Comparison of ENCODE assay signal across 22 cellular contexts in genomic region chr2:27572439-27572838, GRCh38.
"Had no signal": no experiment of that assay in that cellular context is flagged by ENCODE, and none has a peak within 500 bp of the region (broad histone marks: within the 10 kb centered on the region; RNA-seq: fewer than 3 reads in every experiment).

No MANE protein-coding gene starts in this region.

- H3K4me1 Mint-ChIP-seq: endodermal cell; neural progenitor cell; stimulated activated memory B cell treated with anti-CD40 and anti-IgM and Interleukin-4, amounts not matched to agents 10 μg/mL and 1 μg/mL and 100 μg/mL, for 72 hours had no signal

- H3K4me1 ChIP-seq: colonic mucosa, neural progenitor cell, stomach, transverse colon had no signal

- H3K9me3 ChIP-seq: colonic mucosa, ovary had no signal

- H3K27me3 ChIP-seq: colonic mucosa, hepatocyte, ovary had no signal

- H3K27ac ChIP-seq: colonic mucosa, hepatocyte, neural progenitor cell, ovary, stomach, thoracic aorta, transverse colon had no signal

- ATAC-seq: naive thymus-derived CD8-positive, alpha-beta T cell; right cardiac atrium; stimulated activated memory B cell treated with anti-CD40 and anti-IgM and Interleukin-4, amounts not matched to agents 10 μg/mL and 1 μg/mL and 100 μg/mL, for 72 hours had no signal

- H3K4me3 ChIP-seq: colonic mucosa, hepatocyte, neural progenitor cell, ovary, smooth muscle cell, stomach, thoracic aorta, transverse colon had no signal

- H3K4me3 Mint-ChIP-seq: endodermal cell; naive thymus-derived CD8-positive, alpha-beta T cell; neural progenitor cell; stimulated activated memory B cell treated with anti-CD40 and anti-IgM and Interleukin-4, amounts not matched to agents 10 μg/mL and 1 μg/mL and 100 μg/mL, for 72 hours had no signal

- H3K36me3 Mint-ChIP-seq: neural progenitor cell had no signal

- DNase-seq: colonic mucosa; dermis blood vessel endothelial cell; endodermal cell; erythroblast; foreskin melanocyte; head of caudate nucleus; kidney glomerular epithelial cell; nucleus accumbens; ovary; right cardiac atrium; stimulated activated CD4-positive, alpha-beta T cell treated with anti-CD3 and anti-CD28 coated beads, Interleukin-2, amount 100 ng/mL, for 48 hours; stimulated activated CD8-positive, alpha-beta memory T cell treated with anti-CD3 and anti-CD28 coated beads, Interleukin-4, amount 100 ng/mL, for 48 hours; stomach; substantia nigra; transverse colon had no signal

- H3K27ac Mint-ChIP-seq: endodermal cell; naive thymus-derived CD8-positive, alpha-beta T cell; neural progenitor cell; progenitor cell of endocrine pancreas; stimulated activated memory B cell treated with anti-CD40 and anti-IgM and Interleukin-4, amounts not matched to agents 10 μg/mL and 1 μg/mL and 100 μg/mL, for 72 hours had no signal

- H3K36me3 ChIP-seq: colonic mucosa, neural progenitor cell, ovary, thoracic aorta, transverse colon had no signal
